8 cellular contexts compared by ENCODE assay signal in the genomic region with DNA sequence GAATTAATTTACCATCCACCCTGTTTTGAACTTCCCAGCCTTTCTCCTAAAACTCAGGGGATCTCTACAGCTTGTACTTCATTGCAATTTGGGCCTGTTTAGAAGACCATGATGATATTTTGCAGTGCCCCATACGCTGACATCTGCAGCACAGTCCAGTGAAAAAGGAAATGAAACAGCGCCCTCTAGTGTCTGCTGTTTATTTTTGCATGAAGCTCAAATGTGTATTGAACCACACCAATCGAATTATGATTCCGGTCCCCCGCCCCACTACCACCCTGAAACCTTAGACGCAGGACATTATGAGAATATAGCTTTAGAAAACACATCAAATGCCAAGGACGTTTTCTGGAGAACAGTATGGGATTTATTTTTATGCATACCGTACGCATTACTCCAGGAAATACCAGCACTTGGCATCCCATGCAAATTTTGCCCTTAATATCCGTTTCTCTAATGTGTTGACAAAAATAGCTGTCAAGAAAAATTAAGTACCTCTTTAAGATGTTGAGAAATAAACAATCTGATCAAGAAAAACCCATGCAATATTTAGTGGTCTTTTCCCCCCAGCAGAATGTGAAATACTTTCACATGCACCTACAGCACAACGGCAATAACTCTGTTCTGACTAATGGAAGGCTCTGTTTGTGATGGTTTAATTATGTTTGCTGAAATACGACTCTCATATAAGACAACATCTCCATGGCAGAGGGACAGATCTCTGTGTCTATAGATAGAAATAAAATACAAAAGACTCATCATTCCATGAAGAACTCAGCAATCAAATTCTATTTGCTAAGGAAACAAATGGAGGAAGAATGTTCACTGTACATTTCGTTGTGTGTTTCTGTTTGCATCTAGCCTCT.
DNase-seq lines count a peak whose midpoint lies in the region; ATAC-seq and TF ChIP-seq lines count a peak whose summit lies in the region.

No MANE protein-coding gene starts in this region.

- no peak overlapping the region for H3K27ac Mint-ChIP-seq in nephron progenitor cell

- 11 to 15% methylated on average over 13 of the region's 13 CpGs for WGBS in esophagus squamous epithelium, 2 donors
- 22% methylated on average over 13 of the region's 13 CpGs for WGBS in thyroid gland, 2 donors

- TF ChIP-seq CTCF in esophagus squamous epithelium (IDR thresholded peaks at IDR 0.05) (peak; percentile 67 to 84 (median 72)), nephron progenitor cell (IDR thresholded peaks at IDR 0.05) (peak; percentile 86), thyroid gland (IDR thresholded peaks at IDR 0.05) (peak; percentile 50 to 90 (median 68))

- no peak overlapping the region for H3K4me3 Mint-ChIP-seq in nephron progenitor cell

- peaks cover 0 to 14% (median 2%) of the 10 kb centered on the region in 4 donors for H3K27me3 ChIP-seq in esophagus squamous epithelium
- H3K27me3 ChIP-seq in thyroid gland = no peaks in the 10 kb centered on the region

- H3K9me3 Mint-ChIP-seq in nephron progenitor cell = no peaks in the 10 kb centered on the region

- H3K27ac ChIP-seq in esophagus squamous epithelium (no peak overlapping the region), thyroid gland (no peak overlapping the region)

- H3K36me3 Mint-ChIP-seq in nephron progenitor cell (ENCODE audit: low read depth) = no peaks in the 10 kb centered on the region

- peak overlapping the region in 1 of 4 donors; percentile 15 for H3K4me3 ChIP-seq in esophagus squamous epithelium
- no peak overlapping the region for H3K4me3 ChIP-seq in thyroid gland (replicated peaks in 1 of 3)

- intact Hi-C loops in esophagus squamous epithelium (cut with DNase I) (no loop called here), thyroid gland (cut with DNase I) (no loop called here)

- ATAC-seq in HG03432 (IDR thresholded peaks at IDR 0.05; ENCODE audit: unreplicated experiment) = peak; percentile 65

- H3K36me3 ChIP-seq in esophagus squamous epithelium = no peaks in the 10 kb centered on the region
- H3K36me3 ChIP-seq in thyroid gland = no peaks in the 10 kb centered on the region

- H3K4me1 Mint-ChIP-seq in nephron progenitor cell = peaks cover 25% of the 10 kb centered on the region

- H3K9me3 ChIP-seq in esophagus squamous epithelium (no peaks in the 10 kb centered on the region), thyroid gland (no peaks in the 10 kb centered on the region)

- TF ChIP-seq POLR2A in esophagus squamous epithelium (IDR thresholded peaks at IDR 0.05) (no peak), thyroid gland (IDR thresholded peaks at IDR 0.05) (no peak)

- peaks cover 6% of the 10 kb centered on the region for H3K27me3 Mint-ChIP-seq in nephron progenitor cell (ENCODE audit: low read depth, poor library complexity)

- H3K4me1 ChIP-seq in esophagus squamous epithelium = peaks cover 0 to 4% (median 0%) of the 10 kb centered on the region in 3 donors
- no peaks in the 10 kb centered on the region for H3K4me1 ChIP-seq in thyroid gland

- DNase-seq in NCI-H82 (lab: John Stamatoyannopoulos, UW) (peak; percentile 81), NCI-H82 treated with DMSO at 0.1 percent for 48 hours (lab: John Stamatoyannopoulos, UW; ENCODE audit: unreplicated experiment) (no peak), NCI-H748 treated with DMSO at 0.1 percent for 48 hours (lab: John Stamatoyannopoulos, UW) (peak; percentile 73), esophagus squamous epithelium (lab: John Stamatoyannopoulos, UW) (no peak), nephron progenitor cell (peak; percentile 66), thyroid gland (peak; percentile 24 to 32)
- DNase-seq in activated CD8-positive, alpha-beta memory T cell treated with anti-CD3 and anti-CD28 coated beads, Interleukin-2, amount 50 U/mL, for 24 hours (ENCODE audit: extremely low read depth) = peak; percentile 32

Comparison
In these comparisons a context has a peak if more than half of its experiments do, and no peak if none do; other contexts are left out.
1. DNase-seq: peak in NCI-H82 (single experiment), NCI-H748 treated with DMSO at 0.1 percent for 48 hours (single experiment), activated CD8-positive, alpha-beta memory T cell treated with anti-CD3 and anti-CD28 coated beads, Interleukin-2, amount 50 U/mL, for 24 hours (single experiment), nephron progenitor cell (single experiment) and thyroid gland (2 of 2); none in NCI-H82 treated with DMSO at 0.1 percent for 48 hours (single experiment) and esophagus squamous epithelium (single experiment).
2. Peak in every context shown above with its lines, with median percentiles within 50 percentile points of each other: CTCF ChIP-seq.